Comparison of ENCODE assay signal across 1 cellular context in genomic region chr15:31237042-31237324, GRCh38.
TF ChIP-seq lines count a peak whose summit lies in the region.

No MANE protein-coding gene starts in this region.

TF ChIP-seq in HepG2, 621 proteins besides CTCF, POLR2A, EP300 and RAD21 (continued from another document):
- no peak for TF ChIP-seq ZHX2 (IDR thresholded peaks at IDR 0.05; ENCODE audit: low read depth)
- no peak for TF ChIP-seq ZHX2 (CRISPR knock-in tag; IDR thresholded peaks at IDR 0.05; ENCODE audit: borderline replicate concordance)
- TF ChIP-seq NCOA2 (CRISPR knock-in tag; IDR thresholded peaks at IDR 0.05): no peak
- TF ChIP-seq ZNF780A (CRISPR knock-in tag; IDR thresholded peaks at IDR 0.05): no peak
